Comparison of ENCODE assay signal across 11 cellular contexts in genomic region chr4:1041147-1041935, GRCh38. TPM values are rescaled to one million over a fixed set of nuclear protein-coding genes. Genes with fewer than 3 reads are reported as not detected.
DNase-seq lines count a peak whose midpoint lies in the region; ATAC-seq and TF ChIP-seq lines count a peak whose summit lies in the region.
"Had no signal": no experiment of that assay in that cellular context is flagged by ENCODE, and none has a peak within 500 bp of the region (broad histone marks: within the 10 kb centered on the region; RNA-seq: fewer than 3 reads in every experiment).

No MANE protein-coding gene starts in this region.

- H3K9me2 ChIP-seq in PC-3 (replicated peaks; ENCODE audit: low read length) = no peaks in the 10 kb centered on the region

- no peak overlapping the region for H3K27ac Mint-ChIP-seq in CD8-positive, alpha-beta memory T cell
- H3K27ac Mint-ChIP-seq in neural progenitor cell = peak overlapping the region; percentile 86
- H3K27ac Mint-ChIP-seq: activated naive CD8-positive, alpha-beta T cell treated with anti-CD3 and anti-CD28 coated beads, Interleukin-2, amount 10 ng/mL, durations not matched to agents 7 days and 5 days had no signal

- peaks cover 5% of the 10 kb centered on the region for H3K27me3 ChIP-seq in CD8-positive, alpha-beta memory T cell (ENCODE audit: insufficient read depth, low read length, poor library complexity, severe bottlenecking)
- H3K27me3 ChIP-seq in PC-3 (ENCODE audit: low read length) (no peaks in the 10 kb centered on the region), neural progenitor cell (peaks cover 31% of the 10 kb centered on the region)

- no TSS peak for BruUV-seq in PC-3 (replicated peaks; lab: Mats Ljungman, UMichigan)

- H3K4me1 ChIP-seq in CD8-positive, alpha-beta memory T cell (ENCODE audit: insufficient read depth, low read length) = no peaks in the 10 kb centered on the region
- H3K4me1 ChIP-seq in PC-3 (ENCODE audit: insufficient read depth, low read length) (peaks cover 32% of the 10 kb centered on the region), neural progenitor cell (peaks cover 36% of the 10 kb centered on the region)

- no peaks in the 10 kb centered on the region for H4K20me1 ChIP-seq in PC-3 (ENCODE audit: low read length)
- no peaks in the 10 kb centered on the region for H4K20me1 ChIP-seq in neural progenitor cell (ENCODE audit: low read depth)

- H3K27me3 Mint-ChIP-seq in CD8-positive, alpha-beta memory T cell = peaks cover 5 to 16% of the 10 kb centered on the region in 2 donors
- H3K27me3 Mint-ChIP-seq in neural progenitor cell (ENCODE audit: insufficient read depth, low read depth) = peaks cover 19% of the 10 kb centered on the region

- H3K27ac ChIP-seq in CD8-positive, alpha-beta memory T cell (ENCODE audit: low read depth, low read length) = peak overlapping the region; percentile 51
- H3K27ac ChIP-seq in PC-3 (ENCODE audit: low read length) = peak overlapping the region; percentile 45
- H3K27ac ChIP-seq in neural progenitor cell = no peak overlapping the region

- no peaks in the 10 kb centered on the region for H3K9me3 Mint-ChIP-seq in CD8-positive, alpha-beta memory T cell
- peaks cover 3% of the 10 kb centered on the region for H3K9me3 Mint-ChIP-seq in neural progenitor cell
- H3K9me3 Mint-ChIP-seq: activated naive CD8-positive, alpha-beta T cell treated with anti-CD3 and anti-CD28 coated beads, Interleukin-2, amount 10 ng/mL, durations not matched to agents 7 days and 5 days had no signal

- H3F3A ChIP-seq in PC-3 (ENCODE audit: low read length, unreplicated experiment) = no peaks in the 10 kb centered on the region
- H3F3A ChIP-seq in neural progenitor cell (ENCODE audit: low read depth) = peaks cover 21% of the 10 kb centered on the region

- intact Hi-C loops in PC-3 (cut with micrococcal nuclease) = no loop called here

- CTCF ChIA-PET in CD8-positive, alpha-beta memory T cell (lab: Charles Lee) = no interaction called here
- CTCF ChIA-PET in PC-3 (lab: Charles Lee) = interaction anchor here (0.6 kb wide), 1 partner anchor 223 kb away, joined by 3 read pairs; no protein-coding TSS in a partner anchor

- peak overlapping the region; percentile 53 for H3K4me2 ChIP-seq in PC-3 (ENCODE audit: low read length)
- peak overlapping the region; percentile 71 for H3K4me2 ChIP-seq in neural progenitor cell

- no peaks in the 10 kb centered on the region for H3K9me3 ChIP-seq in CD8-positive, alpha-beta memory T cell (ENCODE audit: low read length)
- H3K9me3 ChIP-seq in PC-3 (ENCODE audit: low read length) (no peaks in the 10 kb centered on the region), neural progenitor cell (ENCODE audit: low read depth) (no peaks in the 10 kb centered on the region)

- DNase-seq in CD8-positive, alpha-beta memory T cell = no peak
- peak; percentile 9 for DNase-seq in PC-3
- peak; percentile 45 for DNase-seq in fibroblast of gingiva (ENCODE audit: low read depth)
- peak; percentile 89 for DNase-seq in neural progenitor cell (ENCODE audit: low spot score)
- DNase-seq in activated gamma-delta T cell (lab: John Stamatoyannopoulos, UW) = no peak
- no peak for DNase-seq in T1000 (lab: John Stamatoyannopoulos, UW)
- DNase-seq: activated naive CD8-positive, alpha-beta T cell treated with anti-CD3 and anti-CD28 coated beads, Interleukin-2, amount 10 ng/mL, durations not matched to agents 7 days and 5 days; NCI-H82 had no signal

- H3K9ac ChIP-seq in PC-3 (ENCODE audit: low read length) (peak overlapping the region; percentile 22; the same call in 1 of the 2 replicates), neural progenitor cell (no peak overlapping the region)

- peaks cover 0 to 2% (median 0%) of the 10 kb centered on the region in 3 donors for H3K4me1 Mint-ChIP-seq in CD8-positive, alpha-beta memory T cell
- peaks cover 42% of the 10 kb centered on the region for H3K4me1 Mint-ChIP-seq in neural progenitor cell
- H3K4me1 Mint-ChIP-seq: activated naive CD8-positive, alpha-beta T cell treated with anti-CD3 and anti-CD28 coated beads, Interleukin-2, amount 10 ng/mL, durations not matched to agents 7 days and 5 days had no signal

- H3K36me3 Mint-ChIP-seq in CD8-positive, alpha-beta memory T cell = no peaks in the 10 kb centered on the region
- no peaks in the 10 kb centered on the region for H3K36me3 Mint-ChIP-seq in neural progenitor cell
- H3K36me3 Mint-ChIP-seq: activated naive CD8-positive, alpha-beta T cell treated with anti-CD3 and anti-CD28 coated beads, Interleukin-2, amount 10 ng/mL, durations not matched to agents 7 days and 5 days had no signal

- TF ChIP-seq CTCF in PC-3 (conservative IDR thresholded peaks at IDR 0.05; ENCODE audit: low read depth, low read length) = no peak
- TF ChIP-seq CTCF in neural progenitor cell (IDR thresholded peaks at IDR 0.05) = no peak

- POLR2A ChIA-PET in CD8-positive, alpha-beta memory T cell (lab: Charles Lee) = no interaction called here
- POLR2A ChIA-PET in PC-3 (lab: Charles Lee; ENCODE audit: unreplicated experiment) = no interaction called here

- H3K79me2 ChIP-seq in PC-3 (ENCODE audit: low read length) (no peaks in the 10 kb centered on the region), neural progenitor cell (ENCODE audit: low read depth) (no peaks in the 10 kb centered on the region)

- H3K36me3 ChIP-seq in CD8-positive, alpha-beta memory T cell (ENCODE audit: insufficient read depth, low read length) = no peaks in the 10 kb centered on the region
- H3K36me3 ChIP-seq in PC-3 (ENCODE audit: low read depth, low read length) (no peaks in the 10 kb centered on the region), neural progenitor cell (no peaks in the 10 kb centered on the region)

- no peak overlapping the region for H3K4me3 Mint-ChIP-seq in CD8-positive, alpha-beta memory T cell
- H3K4me3 Mint-ChIP-seq in neural progenitor cell = peak overlapping the region; percentile 67
- H3K4me3 Mint-ChIP-seq: activated naive CD8-positive, alpha-beta T cell treated with anti-CD3 and anti-CD28 coated beads, Interleukin-2, amount 10 ng/mL, durations not matched to agents 7 days and 5 days had no signal

- ATAC-seq in PC-3 = no peak
- ATAC-seq in GM21529 (IDR thresholded peaks at IDR 0.05; ENCODE audit: unreplicated experiment) = no peak
- no peak for ATAC-seq in GM21619 (IDR thresholded peaks at IDR 0.05; ENCODE audit: unreplicated experiment)

- H2AFZ ChIP-seq in PC-3 (ENCODE audit: low read length) = peak overlapping the region; percentile 27
- peak overlapping the region; percentile 75 for H2AFZ ChIP-seq in neural progenitor cell (replicated peaks)

- H3K4me3 ChIP-seq in CD8-positive, alpha-beta memory T cell (ENCODE audit: low read length) = no peak overlapping the region
- H3K4me3 ChIP-seq in PC-3 (ENCODE audit: low read length) (no peak overlapping the region; the same call in 1 of the 2 replicates), neural progenitor cell (no peak overlapping the region)

RNA-seq across cellular contexts. Expression of gene FGFRL1, which starts 29.9 kb away (rescaled TPM):
- 10 to 100 TPM; 12.3 to 14.5 TPM for total RNA-seq in CD8-positive, alpha-beta memory T cell
- 1.4 TPM for polyA plus RNA-seq in CD8-positive, alpha-beta memory T cell
- total RNA-seq in PC-3 (2014; rRNA removed) (31.2 and 42.6 TPM in 2 replicates), neural progenitor cell (ENCODE audit: low replicate concordance) (9.6 and 27.4 TPM in 2 replicates)

RNA-seq across cellular contexts. Expression of gene SLC26A1, which starts 48.1 kb away (rescaled TPM):
- total RNA-seq in CD8-positive, alpha-beta memory T cell = not detected
- polyA plus RNA-seq in CD8-positive, alpha-beta memory T cell = 1.1 TPM
- total RNA-seq in PC-3 (2014; rRNA removed) (0.52 TPM in 1 of 2 replicates, not detected in the other), neural progenitor cell (ENCODE audit: low replicate concordance) (0.19 TPM in 1 of 2 replicates, not detected in the other)
- total RNA-seq: skeletal muscle tissue had no signal

RNA-seq across cellular contexts. Expression of gene IDUA, which starts 54.5 kb away (rescaled TPM):
- 10 to 100 TPM; 18.7 to 19.1 TPM for total RNA-seq in CD8-positive, alpha-beta memory T cell
- 9.3 TPM for polyA plus RNA-seq in CD8-positive, alpha-beta memory T cell
- total RNA-seq in PC-3 (2014; rRNA removed) (10.1 and 10.3 TPM in 2 replicates), neural progenitor cell (ENCODE audit: low replicate concordance) (0.47 and 10.7 TPM in 2 replicates)

Comparison
In these comparisons a context has a peak if more than half of its experiments do, and no peak if none do; other contexts are left out.
1. DNase-seq: peak in PC-3 (single experiment), fibroblast of gingiva (single experiment) and neural progenitor cell (single experiment); none in CD8-positive, alpha-beta memory T cell (0 of 5), activated gamma-delta T cell (single experiment) and T1000 (single experiment).